In genomic region chr5:177364159-177364962, GRCh38 we compare ENCODE assay signal across 11 cellular contexts. TPM values are rescaled to one million over a fixed set of nuclear protein-coding genes. Genes with fewer than 3 reads are reported as not detected.
DNase-seq lines count a peak whose midpoint lies in the region; FAIRE-seq and TF ChIP-seq lines count a peak whose summit lies in the region.
"Had no signal": no experiment of that assay in that cellular context is flagged by ENCODE, and none has a peak within 500 bp of the region (broad histone marks: within the 10 kb centered on the region; RNA-seq: fewer than 3 reads in every experiment).

No MANE protein-coding gene starts in this region.

- H2BK12ac ChIP-seq in mesenchymal stem cell (ENCODE audit: low read length in 2 of 2): peak overlapping the region in 1 of 2 experiments; percentile 28

- peaks cover 51% of the 10 kb centered on the region for H3K4me1 Mint-ChIP-seq in T-helper 1 cell treated with Interleukin-12 subunit alpha and Interleukin-12 subunit beta and Interleukin-4 antibody, amounts not matched to agents 30 μg/mL and 1 μg/mL, for 36 hours (ENCODE audit: low read depth)

- DNase-seq in GM12864 (ENCODE audit: low read depth) (peak; percentile 59), GM19239 (ENCODE audit: insufficient read length, low spot score) (peak; percentile 64), mesenchymal stem cell (no peak), NCI-H510A (lab: John Stamatoyannopoulos, UW) (no peak), cerebellar nuclear complex (lab: John Stamatoyannopoulos, UW) (no peak), NCI-H128 (lab: John Stamatoyannopoulos, UW; ENCODE audit: unreplicated experiment) (no peak), kidney (no peak)
- DNase-seq: amniotic stem cell, tibial artery had no signal

- H3K4ac ChIP-seq in mesenchymal stem cell (ENCODE audit: low read depth in 1 of 2, low read length in 2 of 2): peak overlapping the region; percentile 20 to 35

- no peaks in the 10 kb centered on the region for H3K27me3 Mint-ChIP-seq in T-helper 1 cell treated with Interleukin-12 subunit alpha and Interleukin-12 subunit beta and Interleukin-4 antibody, amounts not matched to agents 30 μg/mL and 1 μg/mL, for 36 hours (ENCODE audit: low read depth)

- H2BK120ac ChIP-seq in mesenchymal stem cell (ENCODE audit: low read depth, low read length): no peak overlapping the region

- peak overlapping the region; percentile 44 for H3K4me3 Mint-ChIP-seq in T-helper 1 cell treated with Interleukin-12 subunit alpha and Interleukin-12 subunit beta and Interleukin-4 antibody, amounts not matched to agents 30 μg/mL and 1 μg/mL, for 36 hours

- FAIRE-seq in GM19239 (lab: Jason Lieb, UNC): peak; percentile 84
- FAIRE-seq in kidney (lab: Jason Lieb, UNC): no peak

- no peak overlapping the region for H2BK15ac ChIP-seq in mesenchymal stem cell (ENCODE audit: low read depth, poor library complexity, severe bottlenecking)

- H3K4me3 ChIP-seq in GM12864 (ENCODE audit: low read depth, low read length) (no peak overlapping the region), mesenchymal stem cell (ENCODE audit: insufficient read depth in 1 of 2, low read depth in 1 of 2, low read length in 2 of 2) (no peak overlapping the region), kidney (ENCODE audit: low read length in 2 of 2) (no peak overlapping the region)
- H3K4me3 ChIP-seq: tibial artery had no signal

- H3K4me1 ChIP-seq in mesenchymal stem cell (ENCODE audit: control insufficient read depth, insufficient read depth, low read depth, low read length) (peaks cover 32% of the 10 kb centered on the region), kidney (ENCODE audit: control insufficient read depth in 1 of 2, insufficient read depth in 1 of 2, low read depth in 1 of 2, low read length in 2 of 2) (peaks cover 26 to 41% of the 10 kb centered on the region in 2 donors)

- H3K9me3 Mint-ChIP-seq in T-helper 1 cell treated with Interleukin-12 subunit alpha and Interleukin-12 subunit beta and Interleukin-4 antibody, amounts not matched to agents 30 μg/mL and 1 μg/mL, for 36 hours: no peaks in the 10 kb centered on the region

- peaks cover 0 to 52% of the 10 kb centered on the region in 2 experiments for H3K27me3 ChIP-seq in mesenchymal stem cell (ENCODE audit: control insufficient read depth in 1 of 2, insufficient read depth in 1 of 2, low read length in 2 of 2)

- no peaks in the 10 kb centered on the region for H3K79me1 ChIP-seq in mesenchymal stem cell (replicated peaks; ENCODE audit: low read length, poor library complexity, severe bottlenecking)

- peak overlapping the region in 1 of 2 experiments; percentile 9 for H3K18ac ChIP-seq in mesenchymal stem cell (ENCODE audit: low read depth in 1 of 2, low read length in 2 of 2)

- WGBS in mesenchymal stem cell: 81% methylated on average over 11 of the region's 11 CpGs

- no peak overlapping the region for H2BK5ac ChIP-seq in mesenchymal stem cell (ENCODE audit: low read depth, low read length, poor library complexity, severe bottlenecking)

- H3K27ac Mint-ChIP-seq in T-helper 1 cell treated with Interleukin-12 subunit alpha and Interleukin-12 subunit beta and Interleukin-4 antibody, amounts not matched to agents 30 μg/mL and 1 μg/mL, for 36 hours: no peak overlapping the region

- H2AFZ ChIP-seq in mesenchymal stem cell (ENCODE audit: low read depth, low read length): no peak overlapping the region

- H4K91ac ChIP-seq in mesenchymal stem cell (ENCODE audit: low read length): peak overlapping the region; percentile 60

- H3K14ac ChIP-seq in mesenchymal stem cell (ENCODE audit: low read length in 2 of 2): no peak overlapping the region

- intact Hi-C loops in kidney (cut with DNase I): no loop called here

- no peak overlapping the region for H3K9ac ChIP-seq in mesenchymal stem cell (ENCODE audit: low read length)
- no peak overlapping the region for H3K9ac ChIP-seq in kidney (ENCODE audit: low read length in 2 of 2)

- TF ChIP-seq CTCF in GM12864 (IDR thresholded peaks at IDR 0.05; ENCODE audit: low read depth, low read length, missing control alignments): no peak
- TF ChIP-seq CTCF in kidney (IDR thresholded peaks at IDR 0.05; ENCODE audit: borderline replicate concordance, extremely low read depth, insufficient read depth): no peak

- peak overlapping the region; percentile 35 for H4K8ac ChIP-seq in mesenchymal stem cell (ENCODE audit: low read length)

- H3K27ac ChIP-seq in mesenchymal stem cell (ENCODE audit: low read length, poor library complexity, severe bottlenecking) (no peak overlapping the region), kidney (ENCODE audit: low read depth in 2 of 2, low read length in 2 of 2) (no peak overlapping the region)
- H3K27ac ChIP-seq: epithelial cell of prostate, tibial artery had no signal

- no peak overlapping the region for H2AK5ac ChIP-seq in mesenchymal stem cell (ENCODE audit: low read length, severe bottlenecking)

- H3K9me3 ChIP-seq in mesenchymal stem cell (ENCODE audit: control insufficient read depth, low read length) (no peaks in the 10 kb centered on the region), kidney (ENCODE audit: control insufficient read depth in 1 of 2, low read length in 2 of 2) (no peaks in the 10 kb centered on the region)
- H3K9me3 ChIP-seq: tibial artery had no signal

- H3K36me3 Mint-ChIP-seq in T-helper 1 cell treated with Interleukin-12 subunit alpha and Interleukin-12 subunit beta and Interleukin-4 antibody, amounts not matched to agents 30 μg/mL and 1 μg/mL, for 36 hours (ENCODE audit: low read depth): peaks cover 39% of the 10 kb centered on the region

- H3K4me2 ChIP-seq in mesenchymal stem cell (ENCODE audit: low read length, poor library complexity, severe bottlenecking): no peak overlapping the region

- H3K23ac ChIP-seq in mesenchymal stem cell (ENCODE audit: low read length in 2 of 2): no peak overlapping the region

- H3K36me3 ChIP-seq in mesenchymal stem cell (ENCODE audit: control insufficient read depth in 1 of 2, insufficient read depth in 2 of 2, low read depth in 1 of 2, low read length in 2 of 2): no peaks in the 10 kb centered on the region
- H3K36me3 ChIP-seq in kidney (ENCODE audit: control insufficient read depth in 1 of 2, insufficient read depth in 2 of 2, low read length in 2 of 2): no peaks in the 10 kb centered on the region
- H3K36me3 ChIP-seq: tibial artery had no signal

RNA-seq across cellular contexts. Expression of gene RGS14, which starts 6.6 kb away (rescaled TPM):
- polyA plus RNA-seq in mesenchymal stem cell (2013, experiment 1 of 2): 16.7 TPM
- polyA plus RNA-seq in mesenchymal stem cell (2013, experiment 2 of 2): 15.9 TPM
- 28.4 TPM for total RNA-seq in kidney
- 56.3 TPM for polyA plus RNA-seq in kidney (ENCODE audit: insufficient read depth, low read depth, low replicate concordance)

RNA-seq across cellular contexts. Expression of gene LMAN2, which starts 12.9 kb away (rescaled TPM):
- polyA plus RNA-seq in mesenchymal stem cell (2013, experiment 1 of 2): 296 TPM
- 279 TPM for polyA plus RNA-seq in mesenchymal stem cell (2013, experiment 2 of 2)
- 137 TPM for total RNA-seq in kidney
- polyA plus RNA-seq in kidney (ENCODE audit: insufficient read depth, low read depth, low replicate concordance): 190 TPM

RNA-seq across cellular contexts. Expression of gene SLC34A1, which starts 19.9 kb away (rescaled TPM):
- not detected for polyA plus RNA-seq in mesenchymal stem cell (2013, experiment 1 of 2)
- not detected for polyA plus RNA-seq in mesenchymal stem cell (2013, experiment 2 of 2)
- 0.91 TPM for total RNA-seq in kidney
- polyA plus RNA-seq in kidney (ENCODE audit: insufficient read depth, low read depth, low replicate concordance): 211 TPM

RNA-seq across cellular contexts. Expression of gene PFN3, which starts 36.1 kb away (rescaled TPM):
- polyA plus RNA-seq in mesenchymal stem cell (2013, experiment 1 of 2): not detected
- polyA plus RNA-seq in mesenchymal stem cell (2013, experiment 2 of 2): not detected
- not detected for total RNA-seq in kidney
- polyA plus RNA-seq in kidney (ENCODE audit: insufficient read depth, low read depth, low replicate concordance): not detected

RNA-seq across cellular contexts. Expression of gene F12, which starts 45.0 kb away (rescaled TPM):
- 1.2 TPM for polyA plus RNA-seq in mesenchymal stem cell (2013, experiment 1 of 2)
- 1.3 TPM for polyA plus RNA-seq in mesenchymal stem cell (2013, experiment 2 of 2)
- 4.2 TPM for total RNA-seq in kidney
- 3.1 TPM for polyA plus RNA-seq in kidney (ENCODE audit: insufficient read depth, low read depth, low replicate concordance)

Comparison
In these comparisons a context has a peak if more than half of its experiments do, and no peak if none do; other contexts are left out.
1. DNase-seq: peak in GM12864 (single experiment) and GM19239 (single experiment); none in mesenchymal stem cell (single experiment), NCI-H510A (single experiment), cerebellar nuclear complex (0 of 2), NCI-H128 (single experiment) and kidney (single experiment).